ENCODE assay signal across 5 cellular contexts in genomic region chr20:13545755-13546154, GRCh38.
"Had no signal": no experiment of that assay in that cellular context is flagged by ENCODE, and none has a peak within 500 bp of the region (broad histone marks: within the 10 kb centered on the region; RNA-seq: fewer than 3 reads in every experiment).

No MANE protein-coding gene starts in this region.

- H3K27ac ChIP-seq: colonic mucosa, esophagus muscularis mucosa, ovary, sigmoid colon had no signal

- H3K4me3 ChIP-seq: colonic mucosa, esophagus muscularis mucosa, mucosa of descending colon, ovary, sigmoid colon had no signal

- H3K36me3 ChIP-seq: colonic mucosa, esophagus muscularis mucosa, ovary, sigmoid colon had no signal

- H3K9me3 ChIP-seq: colonic mucosa, esophagus muscularis mucosa, mucosa of descending colon, ovary, sigmoid colon had no signal

- H3K27me3 ChIP-seq: colonic mucosa, esophagus muscularis mucosa, ovary, sigmoid colon had no signal

- H3K4me1 ChIP-seq: colonic mucosa had no signal
